ENCODE assay signal across 1 cellular context in the genomic region with DNA sequence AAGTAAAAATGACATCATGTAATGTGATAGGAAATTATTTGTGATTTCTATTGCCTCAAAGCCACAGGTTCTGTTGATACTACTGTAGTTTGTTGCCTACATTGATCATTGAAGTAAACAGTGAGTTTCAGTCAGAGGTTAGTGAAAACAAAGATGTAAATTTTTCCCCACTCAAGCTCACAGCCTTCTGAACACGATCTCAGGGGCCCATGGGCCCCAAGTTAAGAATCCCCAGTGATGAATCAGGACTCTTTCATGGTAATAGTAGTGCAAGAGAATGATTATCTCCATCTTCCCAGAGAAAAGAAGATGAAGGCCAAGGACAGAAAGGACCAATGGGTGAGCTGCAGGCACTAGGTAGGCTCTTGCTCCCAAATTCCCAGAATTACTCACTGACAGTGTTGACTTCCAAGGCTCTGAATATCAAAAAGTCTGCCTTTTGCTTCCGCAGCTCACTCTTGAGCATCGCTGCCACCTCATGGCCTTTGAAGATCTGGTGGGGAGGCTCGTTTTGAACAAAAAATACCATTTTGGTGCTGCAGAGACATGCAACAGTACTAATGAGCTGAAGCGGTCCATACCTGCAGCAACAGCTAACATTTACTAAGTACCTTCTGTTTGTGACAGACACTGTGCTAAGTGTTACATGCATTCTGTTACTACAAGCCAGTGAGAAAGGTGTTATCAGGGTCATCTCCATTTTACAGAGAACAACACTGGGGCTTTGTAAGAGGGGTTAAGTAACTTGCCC.
TF ChIP-seq lines count a peak whose summit lies in the region.

No MANE protein-coding gene starts in this region.

TF ChIP-seq in H1, 55 proteins besides CTCF, POLR2A, EP300 and RAD21:
- TF ChIP-seq ZNF274 (IDR thresholded peaks at IDR 0.05; ENCODE audit: borderline replicate concordance, extremely low read depth, low read length) (no peak), TEAD4 (IDR thresholded peaks at IDR 0.05; ENCODE audit: low read depth, low read length) (no peak), JUN (IDR thresholded peaks at IDR 0.05; ENCODE audit: low read depth, low read length) (no peak), RBBP5 (IDR thresholded peaks at IDR 0.05; ENCODE audit: borderline replicate concordance, low read depth, low read length) (no peak), RNF2 (IDR thresholded peaks at IDR 0.05; ENCODE audit: borderline replicate concordance, low read depth, low read length, missing control alignments, poor library complexity, severe bottlenecking) (no peak), KDM5A (IDR thresholded peaks at IDR 0.05; ENCODE audit: low read length) (no peak), CTBP2 (IDR thresholded peaks at IDR 0.05; ENCODE audit: borderline replicate concordance, insufficient read depth, insufficient read length, low read length) (no peak), CHD2 (IDR thresholded peaks at IDR 0.05; ENCODE audit: low read length) (no peak), CBX5 (IDR thresholded peaks at IDR 0.05; ENCODE audit: low read depth, low read length) (no peak), BRCA1 (IDR thresholded peaks at IDR 0.05; ENCODE audit: low read depth, low read length) (no peak), SP2 (IDR thresholded peaks at IDR 0.05; ENCODE audit: low read length) (no peak)
- TF ChIP-seq, protein P1, sequence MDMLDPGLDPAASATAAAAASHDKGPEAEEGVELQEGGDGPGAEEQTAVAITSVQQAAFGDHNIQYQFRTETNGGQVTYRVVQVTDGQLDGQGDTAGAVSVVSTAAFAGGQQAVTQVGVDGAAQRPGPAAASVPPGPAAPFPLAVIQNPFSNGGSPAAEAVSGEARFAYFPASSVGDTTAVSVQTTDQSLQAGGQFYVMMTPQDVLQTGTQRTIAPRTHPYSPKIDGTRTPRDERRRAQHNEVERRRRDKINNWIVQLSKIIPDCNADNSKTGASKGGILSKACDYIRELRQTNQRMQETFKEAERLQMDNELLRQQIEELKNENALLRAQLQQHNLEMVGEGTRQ (IDR thresholded peaks at IDR 0.05; ENCODE audit: low read length) = no peak
- TF ChIP-seq, protein P2, sequence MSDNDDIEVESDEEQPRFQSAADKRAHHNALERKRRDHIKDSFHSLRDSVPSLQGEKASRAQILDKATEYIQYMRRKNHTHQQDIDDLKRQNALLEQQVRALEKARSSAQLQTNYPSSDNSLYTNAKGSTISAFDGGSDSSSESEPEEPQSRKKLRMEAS (IDR thresholded peaks at IDR 0.05) = no peak
